ENCODE assay signal across 14 cellular contexts in the genomic region with DNA sequence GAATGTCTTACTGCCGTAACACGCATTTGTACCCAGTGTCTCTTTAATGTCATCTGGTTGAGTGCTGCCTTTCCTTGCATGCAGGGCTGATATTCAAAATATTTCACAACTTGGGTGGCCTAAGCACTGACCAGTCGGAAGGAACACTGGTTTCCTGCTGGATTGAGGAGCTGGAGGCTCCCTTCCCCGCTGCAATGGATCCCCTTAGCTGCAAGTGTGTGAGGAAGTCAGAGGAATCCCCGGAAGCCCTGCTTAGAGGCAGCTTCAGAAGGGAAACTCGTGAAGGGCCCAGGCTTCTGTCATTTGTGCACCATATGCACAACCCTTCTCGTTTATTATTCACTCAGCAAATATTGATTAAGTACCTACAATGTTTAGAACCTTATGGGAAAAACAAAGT. TPM values are rescaled to one million over a fixed set of nuclear protein-coding genes. Genes with fewer than 3 reads are reported as not detected.
DNase-seq lines count a peak whose midpoint lies in the region; ATAC-seq and TF ChIP-seq lines count a peak whose summit lies in the region.
"Had no signal": no experiment of that assay in that cellular context is flagged by ENCODE, and none has a peak within 500 bp of the region (broad histone marks: within the 10 kb centered on the region; RNA-seq: fewer than 3 reads in every experiment).

No MANE protein-coding gene starts in this region.

- H3K4me1 ChIP-seq in prostate gland (replicated peaks), result peaks cover 12% of the 10 kb centered on the region

- peak overlapping the region in 1 of 2 donors; percentile 28 for H3K27ac ChIP-seq in prostate gland
- H3K27ac ChIP-seq: ovary had no signal

- no peak overlapping the region for H3K4me3 ChIP-seq in prostate gland
- H3K4me3 ChIP-seq: ovary, smooth muscle cell had no signal

- no peaks in the 10 kb centered on the region for H3K36me3 ChIP-seq in prostate gland
- H3K36me3 ChIP-seq: ovary had no signal

- H3K4me1 Mint-ChIP-seq in CD14-positive monocyte, result peaks cover 44% of the 10 kb centered on the region
- peaks cover 50% of the 10 kb centered on the region for H3K4me1 Mint-ChIP-seq in dendritic cell treated with granulocyte-macrophage colony-stimulating factor and Interleukin-4, amounts not matched to agents 40 ng/mL and 50 ng/mL, for 4 days (ENCODE audit: low read depth)
- peaks cover 7 to 10% of the 10 kb centered on the region in 2 donors for H3K4me1 Mint-ChIP-seq in stimulated activated naive B cell treated with anti-CD40 and anti-IgM and Interleukin-4, amounts not matched to agents 10 μg/mL and 1 μg/mL and 100 μg/mL, for 72 hours

- H3K27me3 ChIP-seq in prostate gland (replicated peaks; ENCODE audit: insufficient read depth), result no peaks in the 10 kb centered on the region
- H3K27me3 ChIP-seq: ovary had no signal

- intact Hi-C loops in CD14-positive monocyte (cut with micrococcal nuclease) (loop anchor here (5.0 kb wide), 2 partner anchors 34 to 44 kb away; no protein-coding TSS in a partner anchor), prostate gland (cut with DNase I) (no loop called here)
- intact Hi-C loops in dendritic cell treated with granulocyte-macrophage colony-stimulating factor and Interleukin-4, amounts not matched to agents 40 ng/mL and 50 ng/mL, for 4 days (cut with micrococcal nuclease), result loop anchor here (5.0 kb wide), 2 partner anchors 36 to 39 kb away; no protein-coding TSS in a partner anchor

- peaks cover 3 to 9% (median 5%) of the 10 kb centered on the region in 7 donors for H3K9me3 Mint-ChIP-seq in CD14-positive monocyte
- no peaks in the 10 kb centered on the region for H3K9me3 Mint-ChIP-seq in dendritic cell treated with granulocyte-macrophage colony-stimulating factor and Interleukin-4, amounts not matched to agents 40 ng/mL and 50 ng/mL, for 4 days
- H3K9me3 Mint-ChIP-seq in stimulated activated naive B cell treated with anti-CD40 and anti-IgM and Interleukin-4, amounts not matched to agents 10 μg/mL and 1 μg/mL and 100 μg/mL, for 72 hours, result peaks cover 0 to 1% of the 10 kb centered on the region in 2 donors
- H3K9me3 Mint-ChIP-seq: activated CD4-positive, alpha-beta memory T cell treated with anti-CD3 and anti-CD28 coated beads for 36 hours had no signal

- DNase-seq in CD14-positive monocyte (ENCODE audit: low spot score) (peak; percentile 54), medulla oblongata (ENCODE audit: extremely low spot score) (peak; percentile 50), OCI-M1 (lab: John Stamatoyannopoulos, UW) (no peak), prostate gland (ENCODE audit: low spot score) (no peak), GF-D8 (lab: John Stamatoyannopoulos, UW) (no peak)
- DNase-seq in stimulated activated naive B cell treated with anti-CD40 and anti-IgM and Interleukin-4, amounts not matched to agents 10 μg/mL and 1 μg/mL and 100 μg/mL, for 72 hours, result no peak
- DNase-seq in stimulated activated CD4-positive, alpha-beta T cell treated with anti-CD3 and anti-CD28 coated beads, Interleukin-1b, Interleukin-23, amount 100 ng/mL, for 48 hours, result no peak
- DNase-seq: activated CD4-positive, alpha-beta memory T cell treated with anti-CD3 and anti-CD28 coated beads for 36 hours; activated T-cell treated with anti-CD3 and anti-CD28 coated beads, Interleukin-2, amount 50 U/mL, for 48 hours; MM.1S had no signal

- TF ChIP-seq POLR2A in prostate gland (IDR thresholded peaks at IDR 0.05), result no peak

- no peak for ATAC-seq in stimulated activated naive B cell treated with anti-CD40 and anti-IgM and Interleukin-4, amounts not matched to agents 10 μg/mL and 1 μg/mL and 100 μg/mL, for 72 hours (replicated peaks)

- no peaks in the 10 kb centered on the region for H3K9me3 ChIP-seq in prostate gland
- H3K9me3 ChIP-seq: ovary had no signal

- peaks cover 2 to 12% of the 10 kb centered on the region in 2 donors for H3K36me3 Mint-ChIP-seq in CD14-positive monocyte
- H3K36me3 Mint-ChIP-seq in dendritic cell treated with granulocyte-macrophage colony-stimulating factor and Interleukin-4, amounts not matched to agents 40 ng/mL and 50 ng/mL, for 4 days (ENCODE audit: low read depth), result no peaks in the 10 kb centered on the region
- no peaks in the 10 kb centered on the region for H3K36me3 Mint-ChIP-seq in stimulated activated naive B cell treated with anti-CD40 and anti-IgM and Interleukin-4, amounts not matched to agents 10 μg/mL and 1 μg/mL and 100 μg/mL, for 72 hours
- H3K36me3 Mint-ChIP-seq: activated CD4-positive, alpha-beta memory T cell treated with anti-CD3 and anti-CD28 coated beads for 36 hours; activated naive CD8-positive, alpha-beta T cell had no signal

- no peak for TF ChIP-seq CTCF in CD14-positive monocyte (IDR thresholded peaks at IDR 0.05)
- TF ChIP-seq CTCF in prostate gland (IDR thresholded peaks at IDR 0.05), result no peak

- H3K27me3 Mint-ChIP-seq in CD14-positive monocyte (ENCODE audit: low read depth in 3 of 3), result peaks cover 0 to 1% (median 0%) of the 10 kb centered on the region in 3 donors
- no peaks in the 10 kb centered on the region for H3K27me3 Mint-ChIP-seq in dendritic cell treated with granulocyte-macrophage colony-stimulating factor and Interleukin-4, amounts not matched to agents 40 ng/mL and 50 ng/mL, for 4 days
- no peaks in the 10 kb centered on the region for H3K27me3 Mint-ChIP-seq in stimulated activated naive B cell treated with anti-CD40 and anti-IgM and Interleukin-4, amounts not matched to agents 10 μg/mL and 1 μg/mL and 100 μg/mL, for 72 hours
- H3K27me3 Mint-ChIP-seq: activated CD4-positive, alpha-beta memory T cell treated with anti-CD3 and anti-CD28 coated beads for 36 hours; activated naive CD8-positive, alpha-beta T cell had no signal

- H3K27ac Mint-ChIP-seq in CD14-positive monocyte, result peak overlapping the region; percentile 92 to 98 (median 97)
- H3K27ac Mint-ChIP-seq in dendritic cell treated with granulocyte-macrophage colony-stimulating factor and Interleukin-4, amounts not matched to agents 40 ng/mL and 50 ng/mL, for 4 days, result peak overlapping the region; percentile 98
- peak overlapping the region; percentile 6 for H3K27ac Mint-ChIP-seq in stimulated activated naive B cell treated with anti-CD40 and anti-IgM and Interleukin-4, amounts not matched to agents 10 μg/mL and 1 μg/mL and 100 μg/mL, for 72 hours
- H3K27ac Mint-ChIP-seq: activated CD4-positive, alpha-beta memory T cell treated with anti-CD3 and anti-CD28 coated beads for 36 hours; activated naive CD8-positive, alpha-beta T cell had no signal

- peak overlapping the region; percentile 42 to 85 for H3K4me3 Mint-ChIP-seq in CD14-positive monocyte
- H3K4me3 Mint-ChIP-seq in dendritic cell treated with granulocyte-macrophage colony-stimulating factor and Interleukin-4, amounts not matched to agents 40 ng/mL and 50 ng/mL, for 4 days, result peak overlapping the region; percentile 69
- H3K4me3 Mint-ChIP-seq in stimulated activated naive B cell treated with anti-CD40 and anti-IgM and Interleukin-4, amounts not matched to agents 10 μg/mL and 1 μg/mL and 100 μg/mL, for 72 hours, result no peak overlapping the region
- H3K4me3 Mint-ChIP-seq: activated CD4-positive, alpha-beta memory T cell treated with anti-CD3 and anti-CD28 coated beads for 36 hours; activated naive CD8-positive, alpha-beta T cell had no signal

- 70% methylated on average over 7 of the region's 7 CpGs for WGBS in prostate gland

RNA-seq across cellular contexts. Expression of gene SP3, which starts 33.2 kb away (rescaled TPM):
- polyA plus RNA-seq in CD14-positive monocyte, result 10 to 100 TPM; 44.8 to 54.2 TPM
- 100 to 1,000 TPM; 145 to 166 TPM for total RNA-seq in prostate gland

Comparison
In these comparisons a context has a peak if more than half of its experiments do, and no peak if none do; other contexts are left out.
1. DNase-seq: peak in CD14-positive monocyte (single experiment) and medulla oblongata (single experiment); none in stimulated activated naive B cell treated with anti-CD40 and anti-IgM and Interleukin-4, amounts not matched to agents 10 μg/mL and 1 μg/mL and 100 μg/mL, for 72 hours (single experiment), stimulated activated CD4-positive, alpha-beta T cell treated with anti-CD3 and anti-CD28 coated beads, Interleukin-1b, Interleukin-23, amount 100 ng/mL, for 48 hours (single experiment), OCI-M1 (single experiment), prostate gland (single experiment) and GF-D8 (single experiment).
2. H3K27ac Mint-ChIP-seq: peak in every context shown above with its lines; median percentile 98 in dendritic cell treated with granulocyte-macrophage colony-stimulating factor and Interleukin-4, amounts not matched to agents 40 ng/mL and 50 ng/mL, for 4 days; 97 in CD14-positive monocyte; 6 in stimulated activated naive B cell treated with anti-CD40 and anti-IgM and Interleukin-4, amounts not matched to agents 10 μg/mL and 1 μg/mL and 100 μg/mL, for 72 hours.
3. H3K4me3 Mint-ChIP-seq: peak in CD14-positive monocyte (2 of 2) and dendritic cell treated with granulocyte-macrophage colony-stimulating factor and Interleukin-4, amounts not matched to agents 40 ng/mL and 50 ng/mL, for 4 days (single experiment); none in stimulated activated naive B cell treated with anti-CD40 and anti-IgM and Interleukin-4, amounts not matched to agents 10 μg/mL and 1 μg/mL and 100 μg/mL, for 72 hours (0 of 2).